14 cellular contexts compared by ENCODE assay signal in genomic region chr5:145341842-145342241, GRCh38.
"Had no signal": no experiment of that assay in that cellular context is flagged by ENCODE, and none has a peak within 500 bp of the region (broad histone marks: within the 10 kb centered on the region; RNA-seq: fewer than 3 reads in every experiment).

No MANE protein-coding gene starts in this region.

- H3K4me1 Mint-ChIP-seq: activated naive CD8-positive, alpha-beta T cell treated with anti-CD3 and anti-CD28 coated beads, Interleukin-2, amount 10 ng/mL, durations not matched to agents 7 days and 5 days had no signal

- H3K36me3 Mint-ChIP-seq: activated CD4-positive, alpha-beta memory T cell treated with anti-CD3 and anti-CD28 coated beads for 36 hours; activated naive CD8-positive, alpha-beta T cell treated with anti-CD3 and anti-CD28 coated beads, Interleukin-2, amount 10 ng/mL, durations not matched to agents 7 days and 5 days; natural killer cell treated with Interleukin-12 subunit alpha and Interleukin-12 subunit beta and Interleukin-15 and Interleukin-18, amount 100 ng/mL, for 72 hours had no signal

- DNase-seq: activated CD4-positive, alpha-beta memory T cell treated with anti-CD3 and anti-CD28 coated beads for 36 hours; activated CD4-positive, CD25-positive, alpha-beta regulatory T cell treated with anti-CD3 and anti-CD28 coated beads, Interleukin-2, amount 50 U/mL, for 72 hours; activated naive CD8-positive, alpha-beta T cell treated with anti-CD3 and anti-CD28 coated beads, Interleukin-2, amount 10 ng/mL, durations not matched to agents 7 days and 5 days; activated T-cell treated with anti-CD3 and anti-CD28 coated beads, Interleukin-2, amount 50 U/mL, for 48 hours; caudate nucleus; effector CD4-positive, alpha-beta T cell; nucleus accumbens; small intestine; thyroid gland had no signal

- H3K4me3 ChIP-seq: ascending aorta, coronary artery, right atrium auricular region, thyroid gland had no signal

- H3K27me3 Mint-ChIP-seq: activated CD4-positive, alpha-beta memory T cell treated with anti-CD3 and anti-CD28 coated beads for 36 hours; activated naive CD8-positive, alpha-beta T cell treated with anti-CD3 and anti-CD28 coated beads, Interleukin-2, amount 10 ng/mL, durations not matched to agents 7 days and 5 days; natural killer cell treated with Interleukin-12 subunit alpha and Interleukin-12 subunit beta and Interleukin-15 and Interleukin-18, amount 100 ng/mL, for 72 hours had no signal

- H3K4me3 Mint-ChIP-seq: activated CD4-positive, alpha-beta memory T cell treated with anti-CD3 and anti-CD28 coated beads for 36 hours; activated naive CD8-positive, alpha-beta T cell treated with anti-CD3 and anti-CD28 coated beads, Interleukin-2, amount 10 ng/mL, durations not matched to agents 7 days and 5 days; natural killer cell treated with Interleukin-12 subunit alpha and Interleukin-12 subunit beta and Interleukin-15 and Interleukin-18, amount 100 ng/mL, for 72 hours; T-helper 2 cell treated with Interferon-gamma antibody and Interleukin-4, amounts not matched to agents 5 μg/mL and 100 μg/mL, for 36 hours had no signal

- H3K27ac Mint-ChIP-seq: activated CD4-positive, alpha-beta memory T cell treated with anti-CD3 and anti-CD28 coated beads for 36 hours; activated naive CD8-positive, alpha-beta T cell treated with anti-CD3 and anti-CD28 coated beads, Interleukin-2, amount 10 ng/mL, durations not matched to agents 7 days and 5 days; natural killer cell treated with Interleukin-12 subunit alpha and Interleukin-12 subunit beta and Interleukin-15 and Interleukin-18, amount 100 ng/mL, for 72 hours; T-helper 2 cell treated with Interferon-gamma antibody and Interleukin-4, amounts not matched to agents 5 μg/mL and 100 μg/mL, for 36 hours had no signal
